In the genomic region with DNA sequence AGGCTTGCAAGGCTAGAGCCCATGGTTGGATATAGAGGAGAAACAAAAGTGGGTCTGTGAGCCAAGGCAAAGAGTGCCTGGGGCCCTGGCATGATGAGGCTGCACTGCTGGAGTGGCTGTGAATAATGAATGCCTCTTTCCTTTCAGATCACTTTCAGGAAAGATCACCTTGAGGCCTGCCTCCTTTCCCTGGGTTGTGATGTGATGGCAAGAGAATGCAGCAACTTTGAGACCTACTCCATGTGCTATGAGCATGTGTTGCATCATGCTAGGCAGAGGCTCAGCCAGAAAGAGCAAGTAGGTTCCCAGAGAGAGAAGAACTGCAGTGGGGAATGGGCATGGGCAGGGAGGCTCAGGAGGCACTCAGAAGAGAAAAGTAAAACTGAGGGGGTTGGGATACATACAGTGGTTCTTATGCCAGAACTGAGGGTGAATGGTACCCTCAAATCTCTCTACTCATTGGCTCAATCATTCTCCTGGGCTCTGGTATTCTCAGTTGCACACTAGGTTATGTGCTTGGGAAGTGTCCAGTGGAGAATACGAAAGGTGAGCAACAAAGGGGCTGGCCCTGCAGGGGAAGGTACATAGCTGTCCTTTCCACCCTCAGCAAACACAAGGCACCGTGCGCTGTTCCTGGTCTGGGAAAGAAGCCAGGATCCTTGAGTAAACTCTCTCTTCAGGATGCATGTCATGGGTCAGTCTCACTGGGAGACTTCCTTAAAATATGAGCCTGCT, we compare ENCODE assay signal across 1 cellular context.
TF ChIP-seq lines count a peak whose summit lies in the region.

No MANE protein-coding gene starts in this region.

TF ChIP-seq in HCT116, 20 proteins besides CTCF, POLR2A, EP300 and RAD21 (continued from another document):
- TF ChIP-seq EZH2phosphoT487 (IDR thresholded peaks at IDR 0.05; ENCODE audit: borderline replicate concordance) (no peak), SRF (IDR thresholded peaks at IDR 0.05; ENCODE audit: low read depth) (no peak), SP1 (IDR thresholded peaks at IDR 0.05; ENCODE audit: low read depth) (peak; percentile 26; the same call in 1 of the 2 replicates), ZNF274 (IDR thresholded peaks at IDR 0.05; ENCODE audit: low read depth, low read length) (no peak)
